Comparison of ENCODE assay signal across 8 cellular contexts in genomic region chr17:74203439-74204240, GRCh38.
DNase-seq lines count a peak whose midpoint lies in the region; ATAC-seq lines count a peak whose summit lies in the region.

Gene RPL38 (plus strand): TSS chr17:74203678. CDS start chr17:74203956, 278 bp downstream.

- peak; percentile 64 for ATAC-seq in GM18867 (IDR thresholded peaks at IDR 0.05; ENCODE audit: unreplicated experiment)
- peak; percentile 66 for ATAC-seq in HG03139 (IDR thresholded peaks at IDR 0.05; ENCODE audit: unreplicated experiment)

- DNase-seq in ACHN (peak; percentile 98), NCI-H345 (lab: John Stamatoyannopoulos, UW) (peak; percentile 99), iris pigment epithelial cell (ENCODE audit: low read depth) (peak; percentile 98)
- peak; percentile 85 to 99 (median 90) for DNase-seq in activated CD4-positive, CD25-positive, alpha-beta regulatory T cell (lab: John Stamatoyannopoulos, UW)
- DNase-seq in central memory CD4-positive, alpha-beta T cell, result peak; percentile 93
- peak; percentile 92 to 99 for DNase-seq in stimulated activated CD4-positive, alpha-beta T cell treated with anti-CD3 and anti-CD28 coated beads, Interleukin-12 subunit alpha, Interleukin-12 subunit beta, amount 100 ng/mL, for 24 hours (ENCODE audit: low read depth in 2 of 2)

- in situ Hi-C loops in ACHN (cut with HindIII; ENCODE audit: low pct_ligation_motif_present, low pct_unique_long_range_greater_than_20kb, low sequenced_read_pairs), result no loop called here

Comparison
In these comparisons a context has a peak if more than half of its experiments do, and no peak if none do; other contexts are left out.
1. Peak in every context shown above with its lines: DNase-seq and ATAC-seq.